Comparison of ENCODE assay signal across 21 cellular contexts in genomic region chr7:39666562-39666961, GRCh38. TPM values are rescaled to one million over a fixed set of nuclear protein-coding genes. Genes with fewer than 3 reads are reported as not detected.
DNase-seq lines count a peak whose midpoint lies in the region; ATAC-seq lines count a peak whose summit lies in the region.
"Had no signal": no experiment of that assay in that cellular context is flagged by ENCODE, and none has a peak within 500 bp of the region (broad histone marks: within the 10 kb centered on the region; RNA-seq: fewer than 3 reads in every experiment).

No MANE protein-coding gene starts in this region.

- peaks cover 58% of the 10 kb centered on the region for H3K4me1 Mint-ChIP-seq in activated naive CD8-positive, alpha-beta T cell (ENCODE audit: low read depth)
- peaks cover 34% of the 10 kb centered on the region for H3K4me1 Mint-ChIP-seq in activated naive CD8-positive, alpha-beta T cell treated with anti-CD3 and anti-CD28 coated beads for 36 hours
- peaks cover 13% of the 10 kb centered on the region for H3K4me1 Mint-ChIP-seq in activated T-helper 1 cell treated with anti-CD3 and anti-CD28 coated beads, Interleukin-12 subunit alpha, Interleukin-12 subunit beta, Interleukin-2, Interleukin-4 antibody, amounts not matched to agents 30 ng/mL and 10 ng/mL and 1 ng/mL, durations not matched to agents 14 hours and 24 hours and 36 hours (ENCODE audit: low read depth)

- H3K36me3 ChIP-seq in ectodermal cell (ENCODE audit: control insufficient read depth, insufficient read depth, low read length), result peaks cover 9% of the 10 kb centered on the region

- no peaks in the 10 kb centered on the region for H3K27me3 ChIP-seq in ectodermal cell (ENCODE audit: control insufficient read depth, insufficient read depth, low read length, poor library complexity, severe bottlenecking)
- H3K27me3 ChIP-seq: Peyer's patch, SJSA1 had no signal

- intact Hi-C loops in activated T-helper 1 cell treated with anti-CD3 and anti-CD28 coated beads, Interleukin-12 subunit alpha, Interleukin-12 subunit beta, Interleukin-2, Interleukin-4 antibody, amounts not matched to agents 30 ng/mL and 10 ng/mL and 1 ng/mL, durations not matched to agents 14 hours and 24 hours and 36 hours (cut with micrococcal nuclease), result no loop called here

- peaks cover 15% of the 10 kb centered on the region for H3K9me3 Mint-ChIP-seq in activated naive CD8-positive, alpha-beta T cell (ENCODE audit: low read depth)
- H3K9me3 Mint-ChIP-seq in activated naive CD8-positive, alpha-beta T cell treated with anti-CD3 and anti-CD28 coated beads for 36 hours, result peaks cover 13% of the 10 kb centered on the region
- peaks cover 11% of the 10 kb centered on the region for H3K9me3 Mint-ChIP-seq in activated T-helper 1 cell treated with anti-CD3 and anti-CD28 coated beads, Interleukin-12 subunit alpha, Interleukin-12 subunit beta, Interleukin-2, Interleukin-4 antibody, amounts not matched to agents 30 ng/mL and 10 ng/mL and 1 ng/mL, durations not matched to agents 14 hours and 24 hours and 36 hours

- H3K4me3 ChIP-seq in ectodermal cell (ENCODE audit: insufficient read depth, low read depth, low read length), result no peak overlapping the region
- H3K4me3 ChIP-seq: Peyer's patch, SJSA1 had no signal

- H3K36me3 Mint-ChIP-seq in activated naive CD8-positive, alpha-beta T cell, result peaks cover 30% of the 10 kb centered on the region
- peaks cover 38% of the 10 kb centered on the region for H3K36me3 Mint-ChIP-seq in activated naive CD8-positive, alpha-beta T cell treated with anti-CD3 and anti-CD28 coated beads for 36 hours
- H3K36me3 Mint-ChIP-seq in activated T-helper 1 cell treated with anti-CD3 and anti-CD28 coated beads, Interleukin-12 subunit alpha, Interleukin-12 subunit beta, Interleukin-2, Interleukin-4 antibody, amounts not matched to agents 30 ng/mL and 10 ng/mL and 1 ng/mL, durations not matched to agents 14 hours and 24 hours and 36 hours (ENCODE audit: low read depth), result peaks cover 19% of the 10 kb centered on the region

- WGBS in ectodermal cell, 2 experiments, result 0 to 2% methylated on average over 2 of the region's 2 CpGs

- ATAC-seq in GM19397 (IDR thresholded peaks at IDR 0.05; ENCODE audit: unreplicated experiment), result no peak
- ATAC-seq: HepG2 had no signal

- peaks cover 2% of the 10 kb centered on the region for H3K9me3 ChIP-seq in ectodermal cell (ENCODE audit: control insufficient read depth, low read length)
- H3K9me3 ChIP-seq: Peyer's patch, SJSA1 had no signal

- DNase-seq in activated naive CD8-positive, alpha-beta T cell treated with anti-CD3 and anti-CD28 coated beads for 36 hours, result no peak
- DNase-seq in iPS-NIHi11 (ENCODE audit: low spot score), result peak; percentile 15
- no peak for DNase-seq in activated T-helper 1 cell treated with anti-CD3 and anti-CD28 coated beads, Interleukin-12 subunit alpha, Interleukin-12 subunit beta, Interleukin-2, Interleukin-4 antibody, amounts not matched to agents 30 ng/mL and 10 ng/mL and 1 ng/mL, durations not matched to agents 14 hours and 24 hours and 36 hours (ENCODE audit: low spot score)
- no peak for DNase-seq in stimulated activated CD4-positive, alpha-beta T cell treated with anti-CD3 and anti-CD28 coated beads, Interleukin-4, amount 100 ng/mL, for 4 hours
- no peak for DNase-seq in activated CD8-positive, alpha-beta memory T cell treated with anti-CD3 and anti-CD28 coated beads, Interleukin-2, amount 50 U/mL, for 4 hours
- DNase-seq: COR-L47; DMS153; EL; KBM-7; NCI-H1105; NCI-H2081 treated with DMSO at 0.1 percent for 48 hours; NCI-H748 treated with DMSO at 0.1 percent for 48 hours; NK-92 treated with Interleukin-12 subunit alpha and Interleukin-12 subunit beta, amount 100 ng/mL, for 24 hours; Peyer's patch had no signal

- H3K27ac ChIP-seq in ectodermal cell (ENCODE audit: insufficient read depth, low read depth, low read length, poor library complexity, severe bottlenecking), result peak overlapping the region; percentile 68
- H3K27ac ChIP-seq: 22Rv1, Peyer's patch, SJSA1 had no signal

- no peak overlapping the region for H3K4me3 Mint-ChIP-seq in activated naive CD8-positive, alpha-beta T cell
- no peak overlapping the region for H3K4me3 Mint-ChIP-seq in activated naive CD8-positive, alpha-beta T cell treated with anti-CD3 and anti-CD28 coated beads for 36 hours
- H3K4me3 Mint-ChIP-seq in activated T-helper 1 cell treated with anti-CD3 and anti-CD28 coated beads, Interleukin-12 subunit alpha, Interleukin-12 subunit beta, Interleukin-2, Interleukin-4 antibody, amounts not matched to agents 30 ng/mL and 10 ng/mL and 1 ng/mL, durations not matched to agents 14 hours and 24 hours and 36 hours, result no peak overlapping the region
- H3K4me3 Mint-ChIP-seq: CD14-positive monocyte had no signal

- no peaks in the 10 kb centered on the region for H3K27me3 Mint-ChIP-seq in activated naive CD8-positive, alpha-beta T cell
- no peaks in the 10 kb centered on the region for H3K27me3 Mint-ChIP-seq in activated naive CD8-positive, alpha-beta T cell treated with anti-CD3 and anti-CD28 coated beads for 36 hours
- no peaks in the 10 kb centered on the region for H3K27me3 Mint-ChIP-seq in activated T-helper 1 cell treated with anti-CD3 and anti-CD28 coated beads, Interleukin-12 subunit alpha, Interleukin-12 subunit beta, Interleukin-2, Interleukin-4 antibody, amounts not matched to agents 30 ng/mL and 10 ng/mL and 1 ng/mL, durations not matched to agents 14 hours and 24 hours and 36 hours (ENCODE audit: insufficient read depth)

- H3K27ac Mint-ChIP-seq in activated naive CD8-positive, alpha-beta T cell, result peak overlapping the region; percentile 7
- no peak overlapping the region for H3K27ac Mint-ChIP-seq in activated naive CD8-positive, alpha-beta T cell treated with anti-CD3 and anti-CD28 coated beads for 36 hours
- no peak overlapping the region for H3K27ac Mint-ChIP-seq in activated T-helper 1 cell treated with anti-CD3 and anti-CD28 coated beads, Interleukin-12 subunit alpha, Interleukin-12 subunit beta, Interleukin-2, Interleukin-4 antibody, amounts not matched to agents 30 ng/mL and 10 ng/mL and 1 ng/mL, durations not matched to agents 14 hours and 24 hours and 36 hours

- H3K4me1 ChIP-seq in ectodermal cell (ENCODE audit: control insufficient read depth, insufficient read depth, low read length), result peaks cover 20% of the 10 kb centered on the region
- H3K4me1 ChIP-seq: SJSA1 had no signal

RNA-seq across cellular contexts. Expression of gene RALA, which starts 43.2 kb away (rescaled TPM):
- 10 to 100 TPM; 38.0 to 40.6 TPM for total RNA-seq in activated naive CD8-positive, alpha-beta T cell treated with anti-CD3 and anti-CD28 coated beads for 36 hours
- 62.0 TPM for polyA plus RNA-seq in ectodermal cell (2013, experiment 1 of 4)
- 63.7 TPM for polyA plus RNA-seq in ectodermal cell (2013, experiment 2 of 4)
- 45.8 TPM for polyA plus RNA-seq in ectodermal cell (2013, experiment 3 of 4)
- 51.4 TPM for polyA plus RNA-seq in ectodermal cell (2013, experiment 4 of 4)
- 38.8 and 43.4 TPM in 2 replicates for total RNA-seq in activated T-helper 1 cell treated with anti-CD3 and anti-CD28 coated beads, Interleukin-12 subunit alpha, Interleukin-12 subunit beta, Interleukin-2, Interleukin-4 antibody, amounts not matched to agents 30 ng/mL and 10 ng/mL and 1 ng/mL, durations not matched to agents 14 hours and 24 hours and 36 hours
